3 cellular contexts compared by ENCODE assay signal in genomic region chr18:58978916-58979315, GRCh38.
"Had no signal": no experiment of that assay in that cellular context is flagged by ENCODE, and none has a peak within 500 bp of the region (broad histone marks: within the 10 kb centered on the region; RNA-seq: fewer than 3 reads in every experiment).

No MANE protein-coding gene starts in this region.

- DNase-seq: GDM1, GF-D8 had no signal

- H3K4me3 ChIP-seq: GM12878 had no signal

- ATAC-seq: GM12878 had no signal
